ENCODE assay signal across 8 cellular contexts in the genomic region with DNA sequence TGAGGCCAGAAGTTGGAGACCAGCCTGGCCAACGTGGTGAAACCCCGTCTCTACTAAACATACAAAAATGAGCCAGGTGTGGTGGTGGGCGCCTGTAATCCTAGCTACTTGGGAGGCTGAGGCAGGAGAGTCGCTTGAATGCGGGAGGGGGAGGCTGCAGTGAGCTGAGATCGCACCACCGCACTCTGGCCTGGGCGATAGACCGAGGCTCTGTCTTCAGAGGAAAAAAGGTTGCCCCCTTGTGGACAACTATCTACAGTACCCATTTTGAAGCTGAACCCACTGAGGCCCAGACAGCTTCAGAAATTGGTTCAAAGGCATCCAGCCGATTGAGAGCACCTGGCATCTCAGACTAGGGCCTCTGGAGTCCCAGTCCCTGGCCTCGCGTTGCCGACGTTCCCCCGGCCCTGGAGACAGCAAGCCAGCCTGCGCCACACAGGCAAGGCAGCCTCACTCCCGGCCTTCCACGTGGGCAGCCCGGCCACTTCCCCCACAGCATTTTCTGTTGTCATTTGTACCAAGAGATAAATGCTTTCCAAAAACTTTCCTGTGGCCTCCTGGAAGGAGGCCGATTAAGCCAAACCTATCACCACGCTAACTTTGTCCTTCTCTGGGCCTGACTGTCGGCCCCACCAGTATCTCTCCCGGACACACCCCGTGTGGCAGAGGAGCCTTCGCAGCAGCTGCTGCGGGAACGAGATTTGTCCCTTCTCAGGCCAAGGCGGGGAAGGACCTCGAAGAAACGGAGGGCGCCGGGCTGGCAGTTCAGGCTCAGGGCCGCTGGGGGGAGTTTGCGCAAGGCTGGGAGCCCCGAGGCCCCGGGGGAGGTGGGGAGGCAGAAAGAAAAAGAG.
DNase-seq lines count a peak whose midpoint lies in the region; ATAC-seq and TF ChIP-seq lines count a peak whose summit lies in the region.

No MANE protein-coding gene starts in this region.

- TF ChIP-seq CTCF in GM20000 (IDR thresholded peaks at IDR 0.05; ENCODE audit: extremely low read depth, missing control alignments) (no peak), VCaP (conservative IDR thresholded peaks at IDR 0.05) (peak; percentile 58), endodermal cell (conservative IDR thresholded peaks at IDR 0.05) (peak; percentile 83), neural progenitor cell (IDR thresholded peaks at IDR 0.05) (peak; percentile 69)

- ATAC-seq in GM21528 (IDR thresholded peaks at IDR 0.05; ENCODE audit: low FRiP score, unreplicated experiment): no peak

- peak overlapping the region; percentile 59 for H3K4me2 ChIP-seq in neural progenitor cell

- H3K9ac ChIP-seq in endodermal cell (ENCODE audit: extremely low read depth, low read length, poor library complexity, severe bottlenecking) (no peak overlapping the region), neural progenitor cell (no peak overlapping the region)

- H3K36me3 Mint-ChIP-seq in endodermal cell (ENCODE audit: low read depth): no peaks in the 10 kb centered on the region
- H3K36me3 Mint-ChIP-seq in neural progenitor cell: no peaks in the 10 kb centered on the region

- DNase-seq in GM20000 (ENCODE audit: low spot score) (peak; percentile 58), endodermal cell (peak; percentile 92), neural progenitor cell (ENCODE audit: low spot score) (peak; percentile 78), NCI-H2196 (lab: John Stamatoyannopoulos, UW; ENCODE audit: unreplicated experiment) (no peak), NCI-H1092 treated with DMSO at 0.1 percent for 48 hours (lab: John Stamatoyannopoulos, UW) (no peak)

- H3K9me3 ChIP-seq in endodermal cell (ENCODE audit: control insufficient read depth, low read length): no peaks in the 10 kb centered on the region
- H3K9me3 ChIP-seq in neural progenitor cell (ENCODE audit: low read depth): no peaks in the 10 kb centered on the region

- no peak overlapping the region for H3K27ac Mint-ChIP-seq in endodermal cell
- H3K27ac Mint-ChIP-seq in neural progenitor cell: peak overlapping the region; percentile 92

- peaks cover 14% of the 10 kb centered on the region for H3K4me1 Mint-ChIP-seq in endodermal cell
- H3K4me1 Mint-ChIP-seq in neural progenitor cell: peaks cover 27% of the 10 kb centered on the region

- H2AFZ ChIP-seq in ACC112 (ENCODE audit: low read length, unreplicated experiment): peak overlapping the region; percentile 60
- peak overlapping the region; percentile 30 for H2AFZ ChIP-seq in neural progenitor cell (replicated peaks)

- H3K36me3 ChIP-seq in ACC112 (ENCODE audit: insufficient read depth, low read length) (0 out of 2 replicates have a peak, but pooled peaks cover 4% of the 10 kb centered on the region), endodermal cell (ENCODE audit: control insufficient read depth, insufficient read depth, low read length) (no peaks in the 10 kb centered on the region), neural progenitor cell (no peaks in the 10 kb centered on the region)

- H3K9me3 Mint-ChIP-seq in endodermal cell (no peaks in the 10 kb centered on the region), neural progenitor cell (no peaks in the 10 kb centered on the region)

- peak overlapping the region; percentile 32; the same call in 1 of the 2 replicates for H3K4me3 ChIP-seq in ACC112 (ENCODE audit: low read depth, low read length)
- H3K4me3 ChIP-seq in endodermal cell (ENCODE audit: low read length): no peak overlapping the region
- H3K4me3 ChIP-seq in neural progenitor cell: no peak overlapping the region

- H3K27me3 Mint-ChIP-seq in endodermal cell (ENCODE audit: insufficient read depth) (peaks cover 33% of the 10 kb centered on the region), neural progenitor cell (ENCODE audit: insufficient read depth, low read depth) (peaks cover 7% of the 10 kb centered on the region)

- H3K27me3 ChIP-seq in ACC112 (ENCODE audit: insufficient read depth, low read length): no peaks in the 10 kb centered on the region
- peaks cover 5% of the 10 kb centered on the region for H3K27me3 ChIP-seq in endodermal cell (ENCODE audit: control insufficient read depth, insufficient read depth, low read length, poor library complexity, severe bottlenecking)
- peaks cover 11% of the 10 kb centered on the region for H3K27me3 ChIP-seq in neural progenitor cell

- H3K4me1 ChIP-seq in ACC112 (ENCODE audit: control insufficient read depth, insufficient read depth, low read length, unreplicated experiment): peaks cover 4% of the 10 kb centered on the region
- no peaks in the 10 kb centered on the region for H3K4me1 ChIP-seq in endodermal cell (ENCODE audit: control insufficient read depth, insufficient read depth, low read length)
- peaks cover 18% of the 10 kb centered on the region for H3K4me1 ChIP-seq in neural progenitor cell

- no peak overlapping the region for H3K27ac ChIP-seq in ACC112 (ENCODE audit: low read depth, low read length)
- no peak overlapping the region for H3K27ac ChIP-seq in VCaP
- no peak overlapping the region for H3K27ac ChIP-seq in endodermal cell (ENCODE audit: low read depth, low read length)
- no peak overlapping the region for H3K27ac ChIP-seq in neural progenitor cell

- 64 to 73% methylated on average over 9 to 36 of the region's 36 CpGs for WGBS in endodermal cell (ENCODE audit: insufficient coverage in 1 of 2, insufficient read length in 1 of 2), 2 experiments

- H3K79me2 ChIP-seq in ACC112 (ENCODE audit: control insufficient read depth, insufficient read depth, low read length, unreplicated experiment) (no peaks in the 10 kb centered on the region), neural progenitor cell (ENCODE audit: low read depth) (no peaks in the 10 kb centered on the region)

- H3K4me3 Mint-ChIP-seq in endodermal cell: peak overlapping the region; percentile 1
- peak overlapping the region; percentile 30 for H3K4me3 Mint-ChIP-seq in neural progenitor cell

- H3F3A ChIP-seq in neural progenitor cell (ENCODE audit: low read depth): no peaks in the 10 kb centered on the region

- H4K20me1 ChIP-seq in neural progenitor cell (ENCODE audit: low read depth): no peaks in the 10 kb centered on the region

Comparison
In these comparisons a context has a peak if more than half of its experiments do, and no peak if none do; other contexts are left out.
1. DNase-seq: peak in GM20000 (single experiment), endodermal cell (single experiment) and neural progenitor cell (single experiment); none in NCI-H2196 (single experiment) and NCI-H1092 treated with DMSO at 0.1 percent for 48 hours (single experiment).